In genomic region chr7:106348231-106348630, GRCh38 we compare ENCODE assay signal across 16 cellular contexts.
"Had no signal": no experiment of that assay in that cellular context is flagged by ENCODE, and none has a peak within 500 bp of the region (broad histone marks: within the 10 kb centered on the region; RNA-seq: fewer than 3 reads in every experiment).

No MANE protein-coding gene starts in this region.

- ATAC-seq: foreskin keratinocyte had no signal

- DNase-seq: activated CD4-positive, alpha-beta T cell treated with anti-CD3 and anti-CD28 coated beads, Interleukin-2, amount 50 U/mL, for 48 hours; activated effector memory CD4-positive, alpha-beta T cell treated with anti-CD3 and anti-CD28 coated beads, Interleukin-2, amount 50 U/mL, for 16 hours; dermis blood vessel endothelial cell; effector memory CD8-positive, alpha-beta T cell; foreskin keratinocyte; heart left ventricle; mesendoderm; occipital lobe; SJCRH30; stimulated activated CD4-positive, alpha-beta T cell treated with anti-CD3 and anti-CD28 coated beads, Interleukin-15, amount 100 ng/mL, for 24 hours; stimulated activated CD4-positive, alpha-beta T cell treated with anti-CD3 and anti-CD28 coated beads, Interleukin-4, amount 100 ng/mL, for 1 hour; stimulated activated naive CD4-positive, alpha-beta T cell; T-helper 9 cell; trophoblast cell had no signal

- H3K4me3 Mint-ChIP-seq: nephron had no signal

- H3K4me1 Mint-ChIP-seq: nephron had no signal

- H3K27me3 Mint-ChIP-seq: progenitor cell of endocrine pancreas had no signal

- H3K27ac Mint-ChIP-seq: nephron, progenitor cell of endocrine pancreas had no signal
